In genomic region chr11:111922803-111923202, GRCh38 we compare ENCODE assay signal across 10 cellular contexts. TPM values are rescaled to one million over a fixed set of nuclear protein-coding genes. Genes with fewer than 3 reads are reported as not detected.
A peak's percentile ranks its signal among the peaks of the same experiment; 100 is the strongest.
DNase-seq lines count a peak whose midpoint lies in the region; ATAC-seq, FAIRE-seq and TF ChIP-seq lines count a peak whose summit lies in the region.
"Had no signal": no experiment of that assay in that cellular context is flagged by ENCODE, and none has a peak within 500 bp of the region (broad histone marks: within the 10 kb centered on the region; RNA-seq: fewer than 3 reads in every experiment).

No MANE protein-coding gene starts in this region.

- H3K79me2 ChIP-seq in K562 (ENCODE audit: control insufficient read depth, insufficient read depth, low read length), result no peaks in the 10 kb centered on the region

- TF ChIP-seq CTCF in HFFc6 (IDR thresholded peaks at IDR 0.05), result no peak
- TF ChIP-seq CTCF in K562 (IDR thresholded peaks at IDR 0.05 in 2 of 3, conservative IDR thresholded peaks at IDR 0.05 in 1 of 3; ENCODE audit: insufficient read depth in 2 of 3, low read depth in 1 of 3, low read length in 3 of 3), result no peak
- no peak for TF ChIP-seq CTCF in spleen (IDR thresholded peaks at IDR 0.05 in 8 of 11, conservative IDR thresholded peaks at IDR 0.05 in 3 of 11)

- no peak overlapping the region for H3K27ac ChIP-seq in K562 (ENCODE audit: extremely low read depth, low read depth, low read length)
- H3K27ac ChIP-seq in spleen, result peak overlapping the region in 5 of 8 donors; percentile 43 to 71 (median 62)

- H3K27me3 ChIP-seq in K562 (ENCODE audit: control insufficient read depth in 2 of 2, insufficient read depth in 2 of 2, low read length in 2 of 2) (no peaks in the 10 kb centered on the region), spleen (replicated peaks in 1 of 7) (peaks cover 0 to 6% (median 0%) of the 10 kb centered on the region in 7 donors)

- POLR2A ChIA-PET in K562 (lab: Yijun Ruan, JAX) (interaction anchor here (2.1 kb wide), 1 partner anchor 12 kb away, joined by 8 read pairs; the partner anchor contains the start of gene CRYAB), HEK293T (lab: Yijun Ruan, JAX) (no interaction called here)

- 3% methylated on average over 2 of the region's 2 CpGs for WGBS in K562 (ENCODE audit: insufficient coverage, low coverage, missing lambda C conversion rate)
- WGBS in spleen, 5 donors, result 20 to 31% (median 21%) methylated on average over 2 of the region's 2 CpGs

- no peak for FAIRE-seq in K562 (lab: Jason Lieb, UNC)

- H2AFZ ChIP-seq in K562 (ENCODE audit: low read depth, low read length), result peak overlapping the region; percentile 93

- H3K9me3 ChIP-seq in K562 (replicated peaks; ENCODE audit: control insufficient read depth, insufficient read depth, low read depth, low read length) (no peaks in the 10 kb centered on the region), spleen (no peaks in the 10 kb centered on the region)

- H3K36me3 ChIP-seq in K562 (ENCODE audit: control insufficient read depth, insufficient read depth, low read length), result no peaks in the 10 kb centered on the region
- H3K36me3 ChIP-seq in spleen, result no peaks in the 10 kb centered on the region

- 0 out of 4 replicates have a peak overlapping the region, but pooled peaks of 1 of the 2 experiments have one; percentile 9 for H3K9ac ChIP-seq in K562 (ENCODE audit: insufficient read depth in 1 of 2, low read depth in 2 of 2, low read length in 2 of 2)

- peaks cover 31 to 32% of the 10 kb centered on the region in 2 experiments for H3K4me1 ChIP-seq in K562 (replicated peaks in 1 of 2; ENCODE audit: control insufficient read depth in 2 of 2, insufficient read depth in 2 of 2, low read length in 2 of 2)
- peaks cover 5 to 28% (median 13%) of the 10 kb centered on the region in 6 donors for H3K4me1 ChIP-seq in spleen

- no peaks in the 10 kb centered on the region; the same call in 1 of the 2 replicates for H3K27me3 Mint-ChIP-seq in HFFc6 (ENCODE audit: insufficient read depth)

- no peak for TF ChIP-seq RAD21 in K562 (CRISPR knock-in tag; conservative IDR thresholded peaks at IDR 0.05 in 1 of 2, IDR thresholded peaks at IDR 0.05 in 1 of 2)

- no TSS peak for BruUV-seq in K562 (replicated peaks; lab: Mats Ljungman, UMichigan)

- H3K27ac Mint-ChIP-seq in HFFc6, result peak overlapping the region; percentile 94

- peaks cover 64% of the 10 kb centered on the region for H3K4me1 Mint-ChIP-seq in HFFc6 (ENCODE audit: low read depth)

- intact Hi-C loops in K562 (cut with micrococcal nuclease) (no loop called here), spleen (cut with DNase I; ENCODE audit: low total_unique reads) (no loop called here)

- peak; percentile 76 for DNase-seq in HFFc6
- DNase-seq in K562 (ENCODE audit: extremely low read depth in 1 of 4, low spot score in 3 of 4), result no peak
- DNase-seq in iris pigment epithelial cell (ENCODE audit: low read depth), result peak; percentile 89
- DNase-seq in spleen, result no peak
- DNase-seq in SIG-M5 (lab: John Stamatoyannopoulos, UW), result no peak
- no peak for DNase-seq in COLO668 (lab: John Stamatoyannopoulos, UW; ENCODE audit: unreplicated experiment)
- DNase-seq in D341Med (ENCODE audit: low spot score), result no peak
- no peak for DNase-seq in HEK293T (ENCODE audit: extremely low spot score)
- DNase-seq: activated CD8-positive, alpha-beta memory T cell treated with anti-CD3 and anti-CD28 coated beads for 24 hours; NCI-H446 had no signal

- H3K4me3 Mint-ChIP-seq in HFFc6, result peak overlapping the region; percentile 77

- no peak for TF ChIP-seq EP300 in K562 (IDR thresholded peaks at IDR 0.05; ENCODE audit: low read length)

- no peak overlapping the region for H3K4me3 ChIP-seq in K562
- no peak overlapping the region for H3K4me3 ChIP-seq in spleen

- no peak for TF ChIP-seq POLR2A in K562 (conservative IDR thresholded peaks at IDR 0.05)
- TF ChIP-seq POLR2A in spleen (IDR thresholded peaks at IDR 0.05), result no peak

- no peaks in the 10 kb centered on the region for H3K9me3 Mint-ChIP-seq in HFFc6

- H3K36me3 Mint-ChIP-seq in HFFc6 (ENCODE audit: low read depth), result no peaks in the 10 kb centered on the region

- H3K4me2 ChIP-seq in K562 (ENCODE audit: insufficient read depth, low read length), result no peak overlapping the region

- in situ Hi-C loops in K562 (cut with MboI), result no loop called here

- CTCF ChIA-PET in K562 (lab: Yijun Ruan, JAX; ENCODE audit: low intra/inter-chr PET ratio) (no interaction called here), HEK293T (lab: Yijun Ruan, JAX) (interaction anchor here (0.7 kb wide), 1 partner anchor 11 kb away, joined by 3 read pairs; no protein-coding TSS in a partner anchor)

- H4K20me1 ChIP-seq in K562 (replicated peaks; ENCODE audit: control insufficient read depth, insufficient read depth, low read length), result no peaks in the 10 kb centered on the region

- ATAC-seq in K562, result no peak

- H3K9me1 ChIP-seq in K562 (ENCODE audit: control insufficient read depth, insufficient read depth, low read length), result no peaks in the 10 kb centered on the region

RNA-seq across cellular contexts. Expression of gene C11orf52, which starts 4.1 kb away (rescaled TPM):
- total RNA-seq in HFFc6 (2021; fragmentation: NEBNext Ultra II Directional; extraction: Animal tissue kit (Norgen Biotek cat#: 25700)), result under 1 TPM; 0.35 to 0.96 (median 0.64) TPM
- 0.93 and 1.3 TPM in 2 replicates for total RNA-seq in K562 (2011; cell fraction: chromatin; rRNA removed; ENCODE audit: low replicate concordance)
- 0.83 and 0.92 TPM in 2 replicates for total RNA-seq in K562 (2011; cell fraction: nucleolus; rRNA removed)
- total RNA-seq in K562 (2011; cell fraction: nucleoplasm; rRNA removed), result 1.1 TPM in 1 of 2 replicates, not detected in the other
- total RNA-seq in K562 (2014; rRNA removed), result 0.32 and 1.4 TPM in 2 replicates
- total RNA-seq in K562 (2014; rRNA removed; fragmentation: Illumina TruSeq; extraction: Trizol), result 0.64 and 1.0 TPM in 2 replicates
- total RNA-seq in K562 (2015; rRNA removed; fragmentation: Illumina TruSeq; extraction: Trizol), result 0.72 and 0.87 TPM in 2 replicates
- total RNA-seq in K562 (2021), result 0.29 and 0.69 TPM in 2 replicates
- polyA plus RNA-seq in K562 (2011; rRNA removed), result 1.3 and 2.5 TPM in 2 replicates
- 1.2 and 1.4 TPM in 2 replicates for polyA plus RNA-seq in K562 (2011; cell fraction: cytosol; rRNA removed)
- polyA plus RNA-seq in K562 (2011; cell fraction: nucleus; rRNA removed), result 1.1 and 1.5 TPM in 2 replicates
- 0.69 and 2.0 TPM in 2 replicates for polyA plus RNA-seq in K562 (2012)
- polyA plus RNA-seq in K562 (2014; fragmentation: Illumina TruSeq; extraction: Trizol), result 1.7 and 2.2 TPM in 2 replicates
- polyA plus RNA-seq in K562 (2014; fragmentation: Nextera tagmentation; extraction: Ambion mirVana), result 1 to 10 TPM; 1.8 to 2.9 TPM
- 0.77 and 0.84 TPM in 2 replicates for polyA plus RNA-seq in K562 (2014; rRNA removed)
- polyA minus RNA-seq in K562 (2011; rRNA and poly(A)+ RNA removed), result 1.3 and 2.0 TPM in 2 replicates
- not detected in 2 replicates for polyA minus RNA-seq in K562 (2011; cell fraction: cytosol; rRNA and poly(A)+ RNA removed)
- 0.56 and 0.94 TPM in 2 replicates for polyA minus RNA-seq in K562 (2011; cell fraction: nucleus; rRNA and poly(A)+ RNA removed)
- total RNA-seq in spleen, result 1 to 10 TPM in 2 of 7 donors, under 1 TPM in 3, not detected in 2; 0.32 to 1.5 (median 0.44) TPM
- polyA plus RNA-seq in spleen, result under 1 TPM; 0.52 to 0.86 (median 0.74) TPM

RNA-seq across cellular contexts. Expression of gene HSPB2, which starts 10.3 kb away (rescaled TPM):
- 1 to 10 TPM; 1.7 to 7.8 (median 5.4) TPM for total RNA-seq in HFFc6 (2021; fragmentation: NEBNext Ultra II Directional; extraction: Animal tissue kit (Norgen Biotek cat#: 25700))
- total RNA-seq in K562 (2011; cell fraction: chromatin; rRNA removed; ENCODE audit: low replicate concordance), result not detected in 2 replicates
- total RNA-seq in K562 (2011; cell fraction: nucleolus; rRNA removed), result not detected in 2 replicates
- total RNA-seq in K562 (2011; cell fraction: nucleoplasm; rRNA removed), result not detected in 2 replicates
- total RNA-seq in K562 (2014; rRNA removed) (not detected in 2 replicates), K562 (2014; rRNA removed; fragmentation: Illumina TruSeq; extraction: Trizol) (0.11 TPM in 1 of 2 replicates, not detected in the other), K562 (2015; rRNA removed; fragmentation: Illumina TruSeq; extraction: Trizol) (not detected in 2 replicates), K562 (2021) (0.31 TPM in 1 of 2 replicates, not detected in the other), spleen (1 to 10 TPM in 3 of 7 donors, under 1 TPM in 2, not detected in 2; 0.60 to 1.9 (median 1.4) TPM)
- polyA plus RNA-seq in K562 (2011; rRNA removed) (0.11 and 0.35 TPM in 2 replicates), K562 (2014; fragmentation: Illumina TruSeq; extraction: Trizol) (0.12 TPM in 1 of 2 replicates, not detected in the other), K562 (2014; fragmentation: Nextera tagmentation; extraction: Ambion mirVana) (under 1 TPM in 1 of 2 experiments, not detected in 1; 0.06 TPM), K562 (2014; rRNA removed) (not detected in 2 replicates), spleen (1 to 10 TPM; 2.8 to 6.0 (median 3.4) TPM)
- polyA plus RNA-seq in K562 (2011; cell fraction: cytosol; rRNA removed), result 0.09 and 0.24 TPM in 2 replicates
- polyA plus RNA-seq in K562 (2011; cell fraction: nucleus; rRNA removed), result 0.16 and 0.29 TPM in 2 replicates
- polyA plus RNA-seq in K562 (2012), result 0.13 TPM in 1 of 2 replicates, not detected in the other
- 0.21 TPM in 1 of 2 replicates, not detected in the other for polyA minus RNA-seq in K562 (2011; rRNA and poly(A)+ RNA removed)
- polyA minus RNA-seq in K562 (2011; cell fraction: cytosol; rRNA and poly(A)+ RNA removed), result not detected in 2 replicates
- not detected in 2 replicates for polyA minus RNA-seq in K562 (2011; cell fraction: nucleus; rRNA and poly(A)+ RNA removed)

RNA-seq across cellular contexts. Expression of gene CRYAB, which starts 11.2 kb away (rescaled TPM):
- total RNA-seq in HFFc6 (2021; fragmentation: NEBNext Ultra II Directional; extraction: Animal tissue kit (Norgen Biotek cat#: 25700)), result 100 to 1,000 TPM in 4 of 6 experiments, 10 to 100 TPM in 2; 49.6 to 125 (median 103) TPM
- total RNA-seq in K562 (2011; cell fraction: chromatin; rRNA removed; ENCODE audit: low replicate concordance), result 1.0 and 1.8 TPM in 2 replicates
- total RNA-seq in K562 (2011; cell fraction: nucleolus; rRNA removed), result 1.0 and 3.2 TPM in 2 replicates
- total RNA-seq in K562 (2011; cell fraction: nucleoplasm; rRNA removed), result 1.6 and 2.4 TPM in 2 replicates
- total RNA-seq in K562 (2014; rRNA removed) (2.0 and 3.6 TPM in 2 replicates), K562 (2014; rRNA removed; fragmentation: Illumina TruSeq; extraction: Trizol) (3.0 and 3.1 TPM in 2 replicates), K562 (2015; rRNA removed; fragmentation: Illumina TruSeq; extraction: Trizol) (0.83 and 1.3 TPM in 2 replicates), K562 (2021) (3.6 and 3.7 TPM in 2 replicates), spleen (10 to 100 TPM; 11.2 to 78.7 (median 51.2) TPM)
- polyA plus RNA-seq in K562 (2011; rRNA removed) (1.5 and 2.3 TPM in 2 replicates), K562 (2014; fragmentation: Illumina TruSeq; extraction: Trizol) (5.2 and 5.9 TPM in 2 replicates), K562 (2014; fragmentation: Nextera tagmentation; extraction: Ambion mirVana) (1 to 10 TPM; 6.5 to 7.5 TPM), K562 (2014; rRNA removed) (1.2 and 2.7 TPM in 2 replicates), spleen (10 to 100 TPM; 26.1 to 63.3 (median 58.5) TPM)
- 2.3 and 3.7 TPM in 2 replicates for polyA plus RNA-seq in K562 (2011; cell fraction: cytosol; rRNA removed)
- polyA plus RNA-seq in K562 (2011; cell fraction: nucleus; rRNA removed), result 1.7 and 3.3 TPM in 2 replicates
- polyA plus RNA-seq in K562 (2012), result 0.61 and 2.0 TPM in 2 replicates
- 0.69 and 3.5 TPM in 2 replicates for polyA minus RNA-seq in K562 (2011; rRNA and poly(A)+ RNA removed)
- polyA minus RNA-seq in K562 (2011; cell fraction: cytosol; rRNA and poly(A)+ RNA removed), result 1.6 TPM in 1 of 2 replicates, not detected in the other
- 0.94 and 1.00 TPM in 2 replicates for polyA minus RNA-seq in K562 (2011; cell fraction: nucleus; rRNA and poly(A)+ RNA removed)

RNA-seq across cellular contexts. Expression of gene DIXDC1, which starts 14.3 kb away (rescaled TPM):
- 10 to 100 TPM in 1 of 6 experiments, 1 to 10 TPM in 5; 8.4 to 11.2 (median 9.7) TPM for total RNA-seq in HFFc6 (2021; fragmentation: NEBNext Ultra II Directional; extraction: Animal tissue kit (Norgen Biotek cat#: 25700))
- 18.6 and 22.7 TPM in 2 replicates for total RNA-seq in K562 (2011; cell fraction: chromatin; rRNA removed; ENCODE audit: low replicate concordance)
- total RNA-seq in K562 (2011; cell fraction: nucleolus; rRNA removed), result 7.2 and 10.4 TPM in 2 replicates
- 11.7 and 16.1 TPM in 2 replicates for total RNA-seq in K562 (2011; cell fraction: nucleoplasm; rRNA removed)
- total RNA-seq in K562 (2014; rRNA removed) (4.0 and 4.5 TPM in 2 replicates), K562 (2014; rRNA removed; fragmentation: Illumina TruSeq; extraction: Trizol) (8.4 and 8.7 TPM in 2 replicates), K562 (2015; rRNA removed; fragmentation: Illumina TruSeq; extraction: Trizol) (9.6 and 10.8 TPM in 2 replicates), K562 (2021) (7.0 and 8.1 TPM in 2 replicates), spleen (10 to 100 TPM in 2 of 7 donors, 1 to 10 TPM in 5; 1.7 to 14.4 (median 7.5) TPM)
- polyA plus RNA-seq in K562 (2011; rRNA removed) (6.8 and 7.2 TPM in 2 replicates), K562 (2014; fragmentation: Illumina TruSeq; extraction: Trizol) (4.7 and 7.4 TPM in 2 replicates), K562 (2014; fragmentation: Nextera tagmentation; extraction: Ambion mirVana) (1 to 10 TPM; 2.5 to 2.6 TPM), K562 (2014; rRNA removed) (3.8 and 4.7 TPM in 2 replicates), spleen (1 to 10 TPM in 1 of 3 donors, under 1 TPM in 2; 0.78 to 1.2 (median 0.89) TPM)
- polyA plus RNA-seq in K562 (2011; cell fraction: cytosol; rRNA removed), result 3.3 and 4.3 TPM in 2 replicates
- 6.1 and 6.3 TPM in 2 replicates for polyA plus RNA-seq in K562 (2011; cell fraction: nucleus; rRNA removed)
- 3.4 and 4.4 TPM in 2 replicates for polyA plus RNA-seq in K562 (2012)
- polyA minus RNA-seq in K562 (2011; rRNA and poly(A)+ RNA removed), result 17.3 and 23.6 TPM in 2 replicates
- 6.9 and 7.1 TPM in 2 replicates for polyA minus RNA-seq in K562 (2011; cell fraction: cytosol; rRNA and poly(A)+ RNA removed)
- polyA minus RNA-seq in K562 (2011; cell fraction: nucleus; rRNA and poly(A)+ RNA removed), result 6.3 and 11.9 TPM in 2 replicates

RNA-seq across cellular contexts. Expression of gene CFAP68, which starts 43.5 kb away (rescaled TPM):
- 10 to 100 TPM; 10.3 to 15.6 (median 12.5) TPM for total RNA-seq in HFFc6 (2021; fragmentation: NEBNext Ultra II Directional; extraction: Animal tissue kit (Norgen Biotek cat#: 25700))
- total RNA-seq in K562 (2011; cell fraction: chromatin; rRNA removed; ENCODE audit: low replicate concordance), result 4.1 and 6.5 TPM in 2 replicates
- 4.3 and 5.0 TPM in 2 replicates for total RNA-seq in K562 (2011; cell fraction: nucleolus; rRNA removed)
- total RNA-seq in K562 (2011; cell fraction: nucleoplasm; rRNA removed), result 8.9 and 16.3 TPM in 2 replicates
- total RNA-seq in K562 (2014; rRNA removed) (27.9 and 29.9 TPM in 2 replicates), K562 (2014; rRNA removed; fragmentation: Illumina TruSeq; extraction: Trizol) (37.0 and 40.8 TPM in 2 replicates), K562 (2015; rRNA removed; fragmentation: Illumina TruSeq; extraction: Trizol) (43.7 and 45.1 TPM in 2 replicates), K562 (2021) (20.5 and 22.8 TPM in 2 replicates), spleen (10 to 100 TPM in 6 of 7 donors, 1 to 10 TPM in 1; 9.4 to 15.3 (median 12.4) TPM)
- polyA plus RNA-seq in K562 (2011; rRNA removed) (72.3 and 82.3 TPM in 2 replicates), K562 (2014; fragmentation: Illumina TruSeq; extraction: Trizol) (58.4 and 64.8 TPM in 2 replicates), K562 (2014; fragmentation: Nextera tagmentation; extraction: Ambion mirVana) (10 to 100 TPM; 71.6 to 71.7 TPM), K562 (2014; rRNA removed) (48.0 and 52.5 TPM in 2 replicates), spleen (10 to 100 TPM; 18.5 to 37.1 (median 29.4) TPM)
- polyA plus RNA-seq in K562 (2011; cell fraction: cytosol; rRNA removed), result 36.7 and 54.1 TPM in 2 replicates
- polyA plus RNA-seq in K562 (2011; cell fraction: nucleus; rRNA removed), result 14.8 and 28.9 TPM in 2 replicates
- 47.2 and 65.7 TPM in 2 replicates for polyA plus RNA-seq in K562 (2012)
- 39.2 and 51.2 TPM in 2 replicates for polyA minus RNA-seq in K562 (2011; rRNA and poly(A)+ RNA removed)
- polyA minus RNA-seq in K562 (2011; cell fraction: cytosol; rRNA and poly(A)+ RNA removed), result 4.4 and 7.6 TPM in 2 replicates
- polyA minus RNA-seq in K562 (2011; cell fraction: nucleus; rRNA and poly(A)+ RNA removed), result 3.1 and 6.7 TPM in 2 replicates

Comparison
In these comparisons a context has a peak if more than half of its experiments do, and no peak if none do; other contexts are left out.
1. DNase-seq: peak in HFFc6 (single experiment) and iris pigment epithelial cell (single experiment); none in K562 (0 of 4), spleen (single experiment), SIG-M5 (single experiment), COLO668 (single experiment), D341Med (single experiment) and HEK293T (single experiment).